Comparison of ENCODE assay signal across 9 cellular contexts in genomic region chr20:7859371-7859802, GRCh38.
A peak's percentile ranks its signal among the peaks of the same experiment; 100 is the strongest.
DNase-seq lines count a peak whose midpoint lies in the region; ATAC-seq, FAIRE-seq and TF ChIP-seq lines count a peak whose summit lies in the region.
"Had no signal": no experiment of that assay in that cellular context is flagged by ENCODE, and none has a peak within 500 bp of the region (broad histone marks: within the 10 kb centered on the region; RNA-seq: fewer than 3 reads in every experiment).

No MANE protein-coding gene starts in this region.

- no peaks in the 10 kb centered on the region for H3K36me3 Mint-ChIP-seq in natural killer cell treated with Interleukin-12 subunit alpha and Interleukin-12 subunit beta and Interleukin-15 and Interleukin-18, amount 100 ng/mL, for 72 hours

- H3K27me3 ChIP-seq in BE2C (peaks cover 31% of the 10 kb centered on the region), small intestine (ENCODE audit: control insufficient read depth in 2 of 2, insufficient read depth in 2 of 2, low read length in 2 of 2) (peaks cover 0 to 1% of the 10 kb centered on the region in 2 donors)
- H3K27me3 ChIP-seq: gastrocnemius medialis had no signal

- WGBS in small intestine, 3 donors = 14 to 19% (median 16%) methylated on average over 3 of the region's 3 CpGs

- H3K36me3 ChIP-seq in BE2C = no peaks in the 10 kb centered on the region
- no peaks in the 10 kb centered on the region for H3K36me3 ChIP-seq in small intestine (ENCODE audit: control insufficient read depth in 2 of 2, insufficient read depth in 2 of 2, low read length in 2 of 2)
- H3K36me3 ChIP-seq: gastrocnemius medialis had no signal

- no peak overlapping the region for H3K27ac ChIP-seq in small intestine (ENCODE audit: low read depth in 1 of 2, low read length in 1 of 2)
- H3K27ac ChIP-seq: gastrocnemius medialis had no signal

- ATAC-seq in GM21737 (IDR thresholded peaks at IDR 0.05; ENCODE audit: unreplicated experiment) = peak; percentile 60
- ATAC-seq in natural killer cell treated with Interleukin-12 subunit alpha and Interleukin-12 subunit beta and Interleukin-15 and Interleukin-18, amount 100 ng/mL, for 72 hours = no peak

- H3K4me3 ChIP-seq in BE2C (ENCODE audit: low read depth, low read length) (no peak overlapping the region), small intestine (ENCODE audit: low read depth in 1 of 2, low read length in 2 of 2) (no peak overlapping the region)
- H3K4me3 ChIP-seq: gastrocnemius medialis had no signal

- peaks cover 6 to 17% of the 10 kb centered on the region in 2 donors for H3K27me3 Mint-ChIP-seq in natural killer cell treated with Interleukin-12 subunit alpha and Interleukin-12 subunit beta and Interleukin-15 and Interleukin-18, amount 100 ng/mL, for 72 hours

- TF ChIP-seq CTCF in BE2C (IDR thresholded peaks at IDR 0.05; ENCODE audit: low read depth, low read length) = peak; percentile 70

- H3K4me1 Mint-ChIP-seq in natural killer cell treated with Interleukin-12 subunit alpha and Interleukin-12 subunit beta and Interleukin-15 and Interleukin-18, amount 100 ng/mL, for 72 hours (ENCODE audit: low read depth in 2 of 2) = no peaks in the 10 kb centered on the region

- H3K9me3 ChIP-seq in BE2C = no peaks in the 10 kb centered on the region
- no peaks in the 10 kb centered on the region for H3K9me3 ChIP-seq in small intestine (ENCODE audit: control insufficient read depth, low read depth)
- H3K9me3 ChIP-seq: gastrocnemius medialis had no signal

- no peak overlapping the region for H3K27ac Mint-ChIP-seq in natural killer cell treated with Interleukin-12 subunit alpha and Interleukin-12 subunit beta and Interleukin-15 and Interleukin-18, amount 100 ng/mL, for 72 hours

- DNase-seq in BE2C (peak; percentile 16), NCI-H1436 (lab: John Stamatoyannopoulos, UW) (peak; percentile 54), SW480 (ENCODE audit: low spot score) (peak; percentile 61), glomerular visceral epithelial cell (ENCODE audit: extremely low spot score) (peak; percentile 60), small intestine (peak; percentile 15)
- DNase-seq in stimulated activated CD4-positive, alpha-beta T cell treated with anti-CD3 and anti-CD28 coated beads, Interleukin-1b, Interleukin-23, amount 100 ng/mL, for 48 hours = no peak
- no peak for DNase-seq in natural killer cell treated with Interleukin-12 subunit alpha and Interleukin-12 subunit beta and Interleukin-15 and Interleukin-18, amount 100 ng/mL, for 72 hours (ENCODE audit: low spot score)
- DNase-seq: gastrocnemius medialis had no signal

- no peaks in the 10 kb centered on the region for H3K9me3 Mint-ChIP-seq in natural killer cell treated with Interleukin-12 subunit alpha and Interleukin-12 subunit beta and Interleukin-15 and Interleukin-18, amount 100 ng/mL, for 72 hours

- H3K4me1 ChIP-seq in BE2C (no peaks in the 10 kb centered on the region; the same call in 1 of the 2 replicates), small intestine (ENCODE audit: control insufficient read depth in 2 of 2, insufficient read depth in 1 of 2, low read depth in 1 of 2, low read length in 1 of 2) (no peaks in the 10 kb centered on the region)
- H3K4me1 ChIP-seq: gastrocnemius medialis had no signal

- no peak for FAIRE-seq in small intestine (lab: Jason Lieb, UNC)

- H3K4me3 Mint-ChIP-seq in natural killer cell treated with Interleukin-12 subunit alpha and Interleukin-12 subunit beta and Interleukin-15 and Interleukin-18, amount 100 ng/mL, for 72 hours = no peak overlapping the region

Comparison
In these comparisons a context has a peak if more than half of its experiments do, and no peak if none do; other contexts are left out.
1. DNase-seq: peak in BE2C (single experiment), NCI-H1436 (single experiment), SW480 (single experiment), glomerular visceral epithelial cell (single experiment) and small intestine (single experiment); none in stimulated activated CD4-positive, alpha-beta T cell treated with anti-CD3 and anti-CD28 coated beads, Interleukin-1b, Interleukin-23, amount 100 ng/mL, for 48 hours (single experiment) and natural killer cell treated with Interleukin-12 subunit alpha and Interleukin-12 subunit beta and Interleukin-15 and Interleukin-18, amount 100 ng/mL, for 72 hours (single experiment).